In genomic region chr2:239910851-239911629, GRCh38 we compare ENCODE assay signal across 10 cellular contexts.
A peak's percentile ranks its signal among the peaks of the same experiment; 100 is the strongest.
DNase-seq lines count a peak whose midpoint lies in the region; ATAC-seq and TF ChIP-seq lines count a peak whose summit lies in the region.
"Had no signal": no experiment of that assay in that cellular context is flagged by ENCODE, and none has a peak within 500 bp of the region (broad histone marks: within the 10 kb centered on the region; RNA-seq: fewer than 3 reads in every experiment).

No MANE protein-coding gene starts in this region.

- ATAC-seq in activated naive CD4-positive, alpha-beta T cell treated with anti-CD3 and anti-CD28 coated beads, Interleukin-2, amount 50 U/mL, for 72 hours, result peak; percentile 20 to 81
- ATAC-seq in left lobe of liver (peak; percentile 62), upper lobe of right lung (peak; percentile 91), HG03565 (IDR thresholded peaks at IDR 0.05; ENCODE audit: unreplicated experiment) (no peak), GM21723 (IDR thresholded peaks at IDR 0.05; ENCODE audit: unreplicated experiment) (no peak)

- DNase-seq in activated naive CD4-positive, alpha-beta T cell treated with anti-CD3 and anti-CD28 coated beads, Interleukin-2, amount 50 U/mL, for 72 hours (ENCODE audit: low spot score in 2 of 2), result peak in 1 of 2 donors; percentile 48
- no peak for DNase-seq in activated naive CD4-positive, alpha-beta T cell treated with anti-CD3 and anti-CD28 coated beads, Interleukin-2, amount 50 U/mL, for 16 hours
- DNase-seq in activated CD4-positive, alpha-beta memory T cell treated with anti-CD3 and anti-CD28 coated beads, Interleukin-2, amount 10 ng/mL, durations not matched to agents 7 days and 5 days, result peak; percentile 78
- DNase-seq in left lobe of liver (ENCODE audit: low spot score), result no peak
- DNase-seq in upper lobe of right lung, result no peak
- DNase-seq in middle frontal gyrus (ENCODE audit: extremely low spot score, low spot score), result no peak
- DNase-seq: NCI-H345; stimulated activated CD4-positive, alpha-beta T cell treated with anti-CD3 and anti-CD28 coated beads, Interleukin-4, amount 100 ng/mL, for 1 hour had no signal

- no peaks in the 10 kb centered on the region for H3K9me3 Mint-ChIP-seq in activated naive CD4-positive, alpha-beta T cell treated with anti-CD3 and anti-CD28 coated beads, Interleukin-2, amount 50 U/mL, for 72 hours
- peaks cover 11% of the 10 kb centered on the region for H3K9me3 Mint-ChIP-seq in activated CD4-positive, alpha-beta memory T cell treated with anti-CD3 and anti-CD28 coated beads, Interleukin-2, amount 10 ng/mL, durations not matched to agents 7 days and 5 days

- peak overlapping the region; percentile 78 for H3K27ac ChIP-seq in upper lobe of right lung

- H3K36me3 Mint-ChIP-seq in activated naive CD4-positive, alpha-beta T cell treated with anti-CD3 and anti-CD28 coated beads, Interleukin-2, amount 50 U/mL, for 72 hours, result no peaks in the 10 kb centered on the region
- peaks cover 18% of the 10 kb centered on the region for H3K36me3 Mint-ChIP-seq in activated CD4-positive, alpha-beta memory T cell treated with anti-CD3 and anti-CD28 coated beads, Interleukin-2, amount 10 ng/mL, durations not matched to agents 7 days and 5 days (ENCODE audit: low read depth)

- no peaks in the 10 kb centered on the region for H3K9me3 ChIP-seq in upper lobe of right lung

- CTCF ChIA-PET in activated CD4-positive, alpha-beta memory T cell treated with anti-CD3 and anti-CD28 coated beads, Interleukin-2, amount 10 ng/mL, durations not matched to agents 7 days and 5 days (lab: Charles Lee), result interaction anchor here (0.6 to 3.5 kb wide), 8 partner anchors 10 to 362 kb away, joined by 3 to 17 read pairs (median 3); no protein-coding TSS in a partner anchor

- no peak for TF ChIP-seq CTCF in upper lobe of right lung (IDR thresholded peaks at IDR 0.05)

- intact Hi-C loops in upper lobe of right lung (cut with DNase I), result no loop called here

- H3K4me1 Mint-ChIP-seq in activated CD4-positive, alpha-beta memory T cell treated with anti-CD3 and anti-CD28 coated beads, Interleukin-2, amount 10 ng/mL, durations not matched to agents 7 days and 5 days, result peaks cover 1% of the 10 kb centered on the region

- POLR2A ChIA-PET in activated CD4-positive, alpha-beta memory T cell treated with anti-CD3 and anti-CD28 coated beads, Interleukin-2, amount 10 ng/mL, durations not matched to agents 7 days and 5 days (lab: Charles Lee), result interaction anchor here (0.7 to 4.5 kb wide), 16 partner anchors 10 to 588 kb away, joined by 3 to 51 read pairs (median 4); partner anchors contain the start of genes HDAC4 and NDUFA10

- H3K36me3 ChIP-seq in upper lobe of right lung, result no peaks in the 10 kb centered on the region

- peak overlapping the region in 1 of 2 donors; percentile 29 for H3K27ac Mint-ChIP-seq in activated naive CD4-positive, alpha-beta T cell treated with anti-CD3 and anti-CD28 coated beads, Interleukin-2, amount 50 U/mL, for 72 hours
- H3K27ac Mint-ChIP-seq in activated CD4-positive, alpha-beta memory T cell treated with anti-CD3 and anti-CD28 coated beads, Interleukin-2, amount 10 ng/mL, durations not matched to agents 7 days and 5 days, result no peak overlapping the region

- peak overlapping the region; percentile 57 for H3K4me3 Mint-ChIP-seq in activated CD4-positive, alpha-beta memory T cell treated with anti-CD3 and anti-CD28 coated beads, Interleukin-2, amount 10 ng/mL, durations not matched to agents 7 days and 5 days

- no peaks in the 10 kb centered on the region for H3K27me3 ChIP-seq in upper lobe of right lung

- peaks cover 15% of the 10 kb centered on the region for H3K4me1 ChIP-seq in upper lobe of right lung

- no peak overlapping the region for H3K4me3 ChIP-seq in upper lobe of right lung

- H3K27me3 Mint-ChIP-seq in activated CD4-positive, alpha-beta memory T cell treated with anti-CD3 and anti-CD28 coated beads, Interleukin-2, amount 10 ng/mL, durations not matched to agents 7 days and 5 days, result no peaks in the 10 kb centered on the region

Comparison
In these comparisons a context has a peak if more than half of its experiments do, and no peak if none do; other contexts are left out.
1. ATAC-seq: peak in activated naive CD4-positive, alpha-beta T cell treated with anti-CD3 and anti-CD28 coated beads, Interleukin-2, amount 50 U/mL, for 72 hours (2 of 2), left lobe of liver (single experiment) and upper lobe of right lung (single experiment); none in HG03565 (single experiment) and GM21723 (single experiment).